ENCODE assay signal across 21 cellular contexts in genomic region chr11:14417975-14418374, GRCh38. TPM values are rescaled to one million over a fixed set of nuclear protein-coding genes. Genes with fewer than 3 reads are reported as not detected.
DNase-seq lines count a peak whose midpoint lies in the region; ATAC-seq and TF ChIP-seq lines count a peak whose summit lies in the region.
"Had no signal": no experiment of that assay in that cellular context is flagged by ENCODE, and none has a peak within 500 bp of the region (broad histone marks: within the 10 kb centered on the region; RNA-seq: fewer than 3 reads in every experiment).

No MANE protein-coding gene starts in this region.

- DNase-seq in ELR (ENCODE audit: low read depth) (peak; percentile 12), SJCRH30 (no peak), fibroblast of peridontal ligament (ENCODE audit: extremely low read depth) (peak; percentile 57), ascending aorta (ENCODE audit: low spot score in 2 of 2) (no peak), NCI-H345 treated with DMSO at 0.1 percent for 48 hours (lab: John Stamatoyannopoulos, UW; ENCODE audit: unreplicated experiment) (no peak)
- DNase-seq: activated CD8-positive, alpha-beta memory T cell treated with anti-CD3 and anti-CD28 coated beads, Interleukin-2, amount 50 U/mL, for 48 hours; AML-193; brain microvascular endothelial cell; colonic mucosa; midbrain; NCI-H2107; NCI-H526 treated with DMSO at 0.1 percent for 48 hours; stimulated activated CD4-positive, alpha-beta T cell treated with anti-CD3 and anti-CD28 coated beads, Interleukin-4, amount 100 ng/mL, for 24 hours; stimulated activated naive CD4-positive, alpha-beta T cell treated with Interleukin-2 at 50 U/mL for 16 hours; T-helper 2 cell had no signal

- no peak for TF ChIP-seq CTCF in ascending aorta (IDR thresholded peaks at IDR 0.05)

- H3K4me1 ChIP-seq in SJCRH30 (peaks cover 65% of the 10 kb centered on the region), rectal smooth muscle tissue (ENCODE audit: control insufficient read depth, insufficient read depth, low read length) (peaks cover 19% of the 10 kb centered on the region), ascending aorta (peaks cover 4 to 21% of the 10 kb centered on the region in 2 donors)
- H3K4me1 ChIP-seq: colonic mucosa had no signal

- H3K9me3 ChIP-seq in SJCRH30 (replicated peaks) (no peaks in the 10 kb centered on the region), ascending aorta (no peaks in the 10 kb centered on the region)
- H3K9me3 ChIP-seq: colonic mucosa, neutrophil, tibial nerve had no signal

- H3K36me3 ChIP-seq in SJCRH30 (no peaks in the 10 kb centered on the region), rectal smooth muscle tissue (ENCODE audit: control insufficient read depth, insufficient read depth, low read length) (no peaks in the 10 kb centered on the region), ascending aorta (no peaks in the 10 kb centered on the region)
- H3K36me3 ChIP-seq: brain microvascular endothelial cell, colonic mucosa, neutrophil, tibial nerve had no signal

- no peak overlapping the region for H3K9ac ChIP-seq in rectal smooth muscle tissue (ENCODE audit: low read length)

- intact Hi-C loops in ascending aorta (cut with DNase I): loop anchor here (5.0 kb wide), 1 partner anchor 39 kb away; no protein-coding TSS in a partner anchor

- H3K4me3 ChIP-seq in SJCRH30 (no peak overlapping the region), rectal smooth muscle tissue (ENCODE audit: low read length) (no peak overlapping the region), ascending aorta (no peak overlapping the region)
- H3K4me3 ChIP-seq: colonic mucosa, tibial nerve had no signal

- H3K27ac ChIP-seq in SJCRH30 (peak overlapping the region; percentile 2; the same call in 1 of the 2 replicates), rectal smooth muscle tissue (ENCODE audit: low read depth, low read length) (peak overlapping the region; percentile 57), ascending aorta (no peak overlapping the region)
- H3K27ac ChIP-seq: brain microvascular endothelial cell, colonic mucosa, HL-60, neutrophil, VCaP had no signal

- H3K27me3 ChIP-seq in SJCRH30: no peaks in the 10 kb centered on the region
- no peaks in the 10 kb centered on the region for H3K27me3 ChIP-seq in rectal smooth muscle tissue (ENCODE audit: control insufficient read depth, insufficient read depth, low read length)
- no peaks in the 10 kb centered on the region for H3K27me3 ChIP-seq in ascending aorta
- H3K27me3 ChIP-seq: brain microvascular endothelial cell, colonic mucosa, tibial nerve had no signal

- ATAC-seq in HG02610 (IDR thresholded peaks at IDR 0.05; ENCODE audit: unreplicated experiment): no peak

RNA-seq across cellular contexts. Expression of gene RRAS2, which starts 59.0 kb away (rescaled TPM):
- total RNA-seq in SJCRH30 (2014; rRNA removed; shearing (Covaris generic)): 87.6 and 93.0 TPM in 2 replicates
- total RNA-seq in ascending aorta: 28.1 TPM

Comparison
In these comparisons a context has a peak if more than half of its experiments do, and no peak if none do; other contexts are left out.
1. DNase-seq: peak in ELR (single experiment) and fibroblast of peridontal ligament (single experiment); none in SJCRH30 (0 of 2), ascending aorta (0 of 2) and NCI-H345 treated with DMSO at 0.1 percent for 48 hours (single experiment).
2. H3K27ac ChIP-seq: peak in SJCRH30 (single experiment) and rectal smooth muscle tissue (single experiment); none in ascending aorta (0 of 2).